18 cellular contexts compared by ENCODE assay signal in genomic region chr4:156959298-156959702, GRCh38. TPM values are rescaled to one million over a fixed set of nuclear protein-coding genes. Genes with fewer than 3 reads are reported as not detected.
DNase-seq lines count a peak whose midpoint lies in the region; ATAC-seq and TF ChIP-seq lines count a peak whose summit lies in the region.
"Had no signal": no experiment of that assay in that cellular context is flagged by ENCODE, and none has a peak within 500 bp of the region (broad histone marks: within the 10 kb centered on the region; RNA-seq: fewer than 3 reads in every experiment).

No MANE protein-coding gene starts in this region.

- TF ChIP-seq CTCF in WTC11 (IDR thresholded peaks at IDR 0.05) = no peak
- no peak for TF ChIP-seq CTCF in fibroblast of villous mesenchyme (IDR thresholded peaks at IDR 0.05; ENCODE audit: insufficient read depth, low read depth, low read length)
- no peak for TF ChIP-seq CTCF in Peyer's patch (IDR thresholded peaks at IDR 0.05)

- H3K27ac ChIP-seq in CD4-positive, alpha-beta memory T cell (ENCODE audit: low read depth, low read length) = no peak overlapping the region
- H3K27ac ChIP-seq in Peyer's patch = no peak overlapping the region
- H3K27ac ChIP-seq: C4-2B, colonic mucosa, left lung had no signal

- H3K4me3 ChIP-seq in fibroblast of villous mesenchyme (ENCODE audit: low read depth, low read length) (peak overlapping the region; percentile 42), skeletal muscle satellite cell (ENCODE audit: low read length) (no peak overlapping the region), Peyer's patch (no peak overlapping the region)
- no peak overlapping the region for H3K4me3 ChIP-seq in CD4-positive, alpha-beta memory T cell (ENCODE audit: low read length in 2 of 2)
- H3K4me3 ChIP-seq: colonic mucosa, left lung had no signal

- no peak overlapping the region for H3K9ac ChIP-seq in skeletal muscle satellite cell (ENCODE audit: low read depth, low read length)

- H3K36me3 Mint-ChIP-seq in WTC11 = no peaks in the 10 kb centered on the region
- H3K36me3 Mint-ChIP-seq in CD4-positive, alpha-beta memory T cell = no peaks in the 10 kb centered on the region
- H3K36me3 Mint-ChIP-seq: IgD-negative memory B cell had no signal

- no peaks in the 10 kb centered on the region for H3K9me3 Mint-ChIP-seq in WTC11
- peaks cover 0 to 9% (median 3%) of the 10 kb centered on the region in 8 donors for H3K9me3 Mint-ChIP-seq in CD4-positive, alpha-beta memory T cell

- peaks cover 28% of the 10 kb centered on the region for H3K4me1 Mint-ChIP-seq in WTC11
- no peaks in the 10 kb centered on the region for H3K4me1 Mint-ChIP-seq in CD4-positive, alpha-beta memory T cell
- H3K4me1 Mint-ChIP-seq: activated naive CD8-positive, alpha-beta T cell treated with anti-CD3 and anti-CD28 coated beads, Interleukin-2, amount 50 U/mL, for 24 hours; IgD-negative memory B cell had no signal

- CTCF ChIA-PET in WTC11 (lab: Charles Lee) = no interaction called here
- CTCF ChIA-PET in CD4-positive, alpha-beta memory T cell (lab: Charles Lee; ENCODE audit: partially characterized antibody) = interaction anchor here (0.9 kb wide), 1 partner anchor 9 kb away, joined by 4 read pairs; no protein-coding TSS in a partner anchor

- H3K27ac Mint-ChIP-seq in WTC11 = peak overlapping the region; percentile 46; the same call in 1 of the 2 replicates
- H3K27ac Mint-ChIP-seq in CD4-positive, alpha-beta memory T cell = no peak overlapping the region
- H3K27ac Mint-ChIP-seq: activated naive CD8-positive, alpha-beta T cell treated with anti-CD3 and anti-CD28 coated beads, Interleukin-2, amount 50 U/mL, for 24 hours; activated T-cell treated with anti-CD3 and anti-CD28 coated beads, Interleukin-2, amount 50 U/mL, for 72 hours; IgD-negative memory B cell had no signal

- POLR2A ChIA-PET in WTC11 (lab: Charles Lee) = no interaction called here
- POLR2A ChIA-PET in CD4-positive, alpha-beta memory T cell (lab: Charles Lee; ENCODE audit: partially characterized antibody) = no interaction called here

- no peaks in the 10 kb centered on the region for H3K27me3 ChIP-seq in skeletal muscle satellite cell (ENCODE audit: control insufficient read depth, insufficient read depth, low read length)
- no peaks in the 10 kb centered on the region for H3K27me3 ChIP-seq in CD4-positive, alpha-beta memory T cell (ENCODE audit: insufficient read depth, low read length)
- H3K27me3 ChIP-seq in Peyer's patch = no peaks in the 10 kb centered on the region
- H3K27me3 ChIP-seq: colonic mucosa, left lung had no signal

- H3K4me3 Mint-ChIP-seq in WTC11 = no peak overlapping the region
- no peak overlapping the region for H3K4me3 Mint-ChIP-seq in CD4-positive, alpha-beta memory T cell
- H3K4me3 Mint-ChIP-seq: activated naive CD8-positive, alpha-beta T cell treated with anti-CD3 and anti-CD28 coated beads, Interleukin-2, amount 50 U/mL, for 24 hours; activated T-cell treated with anti-CD3 and anti-CD28 coated beads, Interleukin-2, amount 50 U/mL, for 72 hours; IgD-negative memory B cell had no signal

- no peaks in the 10 kb centered on the region for H3K27me3 Mint-ChIP-seq in WTC11 (ENCODE audit: low read depth)
- peaks cover 0 to 2% of the 10 kb centered on the region in 2 donors for H3K27me3 Mint-ChIP-seq in CD4-positive, alpha-beta memory T cell
- H3K27me3 Mint-ChIP-seq: IgD-negative memory B cell had no signal

- DNase-seq in GM04504 (ENCODE audit: low read depth) (peak; percentile 56), WTC11 (ENCODE audit: low spot score) (no peak), fibroblast of villous mesenchyme (ENCODE audit: low read depth) (peak; percentile 93), NCI-H82 treated with DMSO at 0.1 percent for 48 hours (lab: John Stamatoyannopoulos, UW; ENCODE audit: unreplicated experiment) (no peak), NCI-H1694 (lab: John Stamatoyannopoulos, UW) (no peak), Peyer's patch (no peak)
- DNase-seq in CD4-positive, alpha-beta memory T cell = no peak
- DNase-seq: activated naive CD8-positive, alpha-beta T cell treated with anti-CD3 and anti-CD28 coated beads, Interleukin-2, amount 50 U/mL, for 24 hours; activated T-cell treated with anti-CD3 and anti-CD28 coated beads, Interleukin-2, amount 50 U/mL, for 72 hours; colonic mucosa; DMS79 treated with DMSO at 0.1 percent for 48 hours; left lung; NCI-H1105; NCI-H2227 treated with DMSO at 0.1 percent for 48 hours; stimulated activated CD8-positive, alpha-beta memory T cell treated with anti-CD3 and anti-CD28 coated beads, Interleukin-4, amount 100 ng/mL, for 48 hours had no signal

- H3K4me2 ChIP-seq in skeletal muscle satellite cell (ENCODE audit: low read length) = peak overlapping the region; percentile 57

- H3K9me3 ChIP-seq in skeletal muscle satellite cell (replicated peaks; ENCODE audit: low read length) = no peaks in the 10 kb centered on the region
- H3K9me3 ChIP-seq in CD4-positive, alpha-beta memory T cell (ENCODE audit: control insufficient read depth in 1 of 2, low read length in 2 of 2) = no peaks in the 10 kb centered on the region
- H3K9me3 ChIP-seq in Peyer's patch = no peaks in the 10 kb centered on the region
- H3K9me3 ChIP-seq: colonic mucosa, left lung had no signal

- intact Hi-C loops in CD4-positive, alpha-beta memory T cell (cut with micrococcal nuclease) = no loop called here

- TF ChIP-seq POLR2A in Peyer's patch (IDR thresholded peaks at IDR 0.05) = no peak

- ATAC-seq in WTC11 = no peak
- ATAC-seq: activated naive CD8-positive, alpha-beta T cell treated with anti-CD3 and anti-CD28 coated beads, Interleukin-2, amount 50 U/mL, for 24 hours; activated T-cell treated with anti-CD3 and anti-CD28 coated beads, Interleukin-2, amount 50 U/mL, for 72 hours; left lung had no signal

- H3K4me1 ChIP-seq in skeletal muscle satellite cell (ENCODE audit: control insufficient read depth, insufficient read depth, low read length) (peaks cover 76% of the 10 kb centered on the region), Peyer's patch (peaks cover 0 to 4% (median 0%) of the 10 kb centered on the region in 4 donors)
- H3K4me1 ChIP-seq in CD4-positive, alpha-beta memory T cell (ENCODE audit: insufficient read depth, low read length) = no peaks in the 10 kb centered on the region

- H3K36me3 ChIP-seq in skeletal muscle satellite cell (ENCODE audit: insufficient read depth, low read length) (peaks cover 16% of the 10 kb centered on the region), Peyer's patch (no peaks in the 10 kb centered on the region)
- H3K36me3 ChIP-seq in CD4-positive, alpha-beta memory T cell (ENCODE audit: insufficient read depth, low read length) = no peaks in the 10 kb centered on the region
- H3K36me3 ChIP-seq: colonic mucosa, left lung had no signal

TF ChIP-seq in WTC11, 78 proteins besides CTCF, POLR2A, EP300 and RAD21 (continues in another document):
- no peak for TF ChIP-seq ATF6 (CRISPR knock-in tag; IDR thresholded peaks at IDR 0.05)
- no peak for TF ChIP-seq HMGXB4 (CRISPR knock-in tag; IDR thresholded peaks at IDR 0.05)
- no peak for TF ChIP-seq E2F5 (CRISPR knock-in tag; IDR thresholded peaks at IDR 0.05)
- no peak for TF ChIP-seq CDX4 (CRISPR knock-in tag; IDR thresholded peaks at IDR 0.05; ENCODE audit: borderline replicate concordance)
- no peak for TF ChIP-seq FOXP1 (CRISPR knock-in tag; IDR thresholded peaks at IDR 0.05; ENCODE audit: borderline replicate concordance)
- no peak for TF ChIP-seq ZNF423 (CRISPR knock-in tag; IDR thresholded peaks at IDR 0.05)

RNA-seq across cellular contexts. Expression of gene PDGFC, which starts 12.3 kb away (rescaled TPM):
- total RNA-seq in WTC11 (2021) (3.1 to 5.3 TPM (median 3.5 TPM) in 3 replicates), fibroblast of villous mesenchyme (145 and 184 TPM in 2 replicates), Peyer's patch (10 to 100 TPM in 2 of 4 donors, 1 to 10 TPM in 2; 4.4 to 17.3 (median 11.5) TPM)
- total RNA-seq in skeletal muscle satellite cell (2012; rRNA removed) = 54.8 and 55.0 TPM in 2 replicates
- total RNA-seq in CD4-positive, alpha-beta memory T cell = under 1 TPM in 1 of 2 experiments, not detected in 1; 0.29 TPM
- polyA plus RNA-seq in CD4-positive, alpha-beta memory T cell = not detected
- total RNA-seq: activated T-cell treated with anti-CD3 and anti-CD28 coated beads, Interleukin-2, amount 50 U/mL, for 72 hours had no signal
- polyA plus RNA-seq: IgD-negative memory B cell had no signal

Comparison
In these comparisons a context has a peak if more than half of its experiments do, and no peak if none do; other contexts are left out.
1. DNase-seq: peak in GM04504 (single experiment) and fibroblast of villous mesenchyme (single experiment); none in WTC11 (single experiment), NCI-H82 treated with DMSO at 0.1 percent for 48 hours (single experiment), NCI-H1694 (single experiment), CD4-positive, alpha-beta memory T cell (0 of 5) and Peyer's patch (0 of 3).